Comparison of ENCODE assay signal across 2 cellular contexts in genomic region chr19:36258028-36258875, GRCh38.
TF ChIP-seq lines count a peak whose summit lies in the region.

No MANE protein-coding gene starts in this region.

TF ChIP-seq in liver, 16 proteins besides CTCF, POLR2A, EP300 and RAD21:
- TF ChIP-seq GABPA (IDR thresholded peaks at IDR 0.05 in 1 of 2, conservative IDR thresholded peaks at IDR 0.05 in 1 of 2) (no peak), JUND (IDR thresholded peaks at IDR 0.05) (no peak), TAF1 (conservative IDR thresholded peaks at IDR 0.05) (no peak), RXRA (IDR thresholded peaks at IDR 0.05) (no peak), FOXA2 (IDR thresholded peaks at IDR 0.05) (no peak), REST (IDR thresholded peaks at IDR 0.05) (no peak), MAX (IDR thresholded peaks at IDR 0.05) (no peak), ATF3 (IDR thresholded peaks at IDR 0.05) (no peak), NR2F2 (IDR thresholded peaks at IDR 0.05) (no peak), YY1 (IDR thresholded peaks at IDR 0.05) (no peak)
- TF ChIP-seq, protein P1, sequence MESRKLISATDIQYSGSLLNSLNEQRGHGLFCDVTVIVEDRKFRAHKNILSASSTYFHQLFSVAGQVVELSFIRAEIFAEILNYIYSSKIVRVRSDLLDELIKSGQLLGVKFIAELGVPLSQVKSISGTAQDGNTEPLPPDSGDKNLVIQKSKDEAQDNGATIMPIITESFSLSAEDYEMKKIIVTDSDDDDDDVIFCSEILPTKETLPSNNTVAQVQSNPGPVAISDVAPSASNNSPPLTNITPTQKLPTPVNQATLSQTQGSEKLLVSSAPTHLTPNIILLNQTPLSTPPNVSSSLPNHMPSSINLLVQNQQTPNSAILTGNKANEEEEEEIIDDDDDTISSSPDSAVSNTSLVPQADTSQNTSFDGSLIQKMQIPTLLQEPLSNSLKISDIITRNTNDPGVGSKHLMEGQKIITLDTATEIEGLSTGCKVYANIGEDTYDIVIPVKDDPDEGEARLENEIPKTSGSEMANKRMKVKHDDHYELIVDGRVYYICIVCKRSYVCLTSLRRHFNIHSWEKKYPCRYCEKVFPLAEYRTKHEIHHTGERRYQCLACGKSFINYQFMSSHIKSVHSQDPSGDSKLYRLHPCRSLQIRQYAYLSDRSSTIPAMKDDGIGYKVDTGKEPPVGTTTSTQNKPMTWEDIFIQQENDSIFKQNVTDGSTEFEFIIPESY (IDR thresholded peaks at IDR 0.05), result no peak

TF ChIP-seq in HepG2, 621 proteins besides CTCF, POLR2A, EP300 and RAD21:
- TF ChIP-seq HNRNPUL1 (IDR thresholded peaks at IDR 0.05; ENCODE audit: low read depth, low read length) (no peak), MEIS2 (CRISPR knock-in tag; IDR thresholded peaks at IDR 0.05) (no peak), NFIB (CRISPR knock-in tag; IDR thresholded peaks at IDR 0.05; ENCODE audit: borderline replicate concordance) (no peak)
